32 cellular contexts compared by ENCODE assay signal in the genomic region with DNA sequence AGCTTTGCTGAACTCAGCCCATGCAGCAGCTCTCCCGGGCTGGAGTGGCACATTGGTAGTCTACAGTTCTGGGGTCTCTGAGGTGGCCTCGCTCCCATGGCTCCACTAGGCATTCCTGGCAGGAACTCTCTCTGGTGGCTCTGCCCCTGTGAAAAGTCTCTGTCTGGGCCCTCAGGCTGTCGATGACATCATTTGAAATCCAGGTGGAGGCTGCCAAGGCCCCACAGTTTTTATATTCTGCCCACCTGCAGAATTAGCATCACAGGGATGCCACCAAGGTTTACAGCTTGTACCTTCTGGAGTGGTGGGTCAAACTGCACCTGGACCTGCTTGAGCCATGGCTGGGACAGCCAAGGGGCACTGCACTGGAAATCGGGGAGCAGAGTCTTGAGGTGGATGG. TPM values are rescaled to one million over a fixed set of nuclear protein-coding genes. Genes with fewer than 3 reads are reported as not detected.
"Had no signal": no experiment of that assay in that cellular context is flagged by ENCODE, and none has a peak within 500 bp of the region (broad histone marks: within the 10 kb centered on the region; RNA-seq: fewer than 3 reads in every experiment).

No MANE protein-coding gene starts in this region.

- H3K4me1 ChIP-seq: adrenal gland had no signal

- H3K9me3 ChIP-seq: adrenal gland, body of pancreas, breast epithelium, SJCRH30 had no signal

- H3K36me3 ChIP-seq: adrenal gland, breast epithelium, SJCRH30, WERI-Rb-1 had no signal

- H3K27me3 ChIP-seq: adrenal gland, body of pancreas, breast epithelium, SJCRH30 had no signal

- ATAC-seq: activated CD8-positive, alpha-beta T cell treated with anti-CD3 and anti-CD28 coated beads, Interleukin-2, amount 10 ng/mL, durations not matched to agents 7 days and 5 days; activated naive CD4-positive, alpha-beta T cell treated with anti-CD3 and anti-CD28 coated beads, Interleukin-2, amount 50 U/mL, for 72 hours; activated T-cell treated with anti-CD3 and anti-CD28 coated beads, Interleukin-2, amount 50 U/mL, for 4 hours; body of pancreas; PC-3 had no signal

- H3K27ac ChIP-seq: adrenal gland, body of pancreas, breast epithelium, SJCRH30, SK-N-MC had no signal

- FAIRE-seq: astrocyte, RCC 7860 had no signal

- H3K4me3 ChIP-seq: adrenal gland, body of pancreas, breast epithelium, SJCRH30, SK-N-MC had no signal

- DNase-seq: activated CD4-positive, alpha-beta T cell treated with anti-CD3 and anti-CD28 coated beads for 1 hour; activated CD4-positive, alpha-beta T cell treated with anti-CD3 and anti-CD28 coated beads for 48 hours; activated CD4-positive, alpha-beta T cell treated with anti-CD3 and anti-CD28 coated beads, Interleukin-2, amount 50 U/mL, for 48 hours; activated CD4-positive, CD25-positive, alpha-beta regulatory T cell; activated CD8-positive, alpha-beta T cell treated with anti-CD3 and anti-CD28 coated beads, Interleukin-2, amount 10 ng/mL, durations not matched to agents 7 days and 5 days; activated gamma-delta T cell treated with Interleukin-2 at 50 U/mL for 16 hours; activated naive CD4-positive, alpha-beta T cell treated with anti-CD3 and anti-CD28 coated beads for 36 hours; activated T-cell treated with anti-CD3 and anti-CD28 coated beads, Interleukin-2, amount 50 U/mL, for 4 hours; adrenal gland; body of pancreas; caudate nucleus; cerebellar nuclear complex; NCI-H1105; NCI-H1417 treated with DMSO at 0.1 percent for 48 hours; NCI-H187 treated with DMSO at 0.1 percent for 48 hours; NCI-H2081 treated with DMSO at 0.1 percent for 48 hours; NCI-H226; NCI-H446 treated with DMSO at 0.1 percent for 48 hours; NCI-H524; PC-3; SHP77; SJCRH30; T1000; WERI-Rb-1 had no signal

RNA-seq across cellular contexts. Expression of a gene that starts 31.6 kb away (rescaled TPM):
- total RNA-seq: activated CD8-positive, alpha-beta T cell treated with anti-CD3 and anti-CD28 coated beads, Interleukin-2, amount 10 ng/mL, durations not matched to agents 7 days and 5 days; activated naive CD4-positive, alpha-beta T cell treated with anti-CD3 and anti-CD28 coated beads for 36 hours; activated naive CD4-positive, alpha-beta T cell treated with anti-CD3 and anti-CD28 coated beads, Interleukin-2, amount 50 U/mL, for 72 hours; activated T-helper 1 cell treated with anti-CD3 and anti-CD28 coated beads, Interleukin-12 subunit alpha, Interleukin-12 subunit beta, Interleukin-2, Interleukin-4 antibody, amounts not matched to agents 30 ng/mL and 10 ng/mL and 1 ng/mL, durations not matched to agents 14 hours and 24 hours and 36 hours; T-helper 1 cell treated with Interleukin-12 subunit alpha and Interleukin-12 subunit beta and Interleukin-4 antibody, amounts not matched to agents 30 ng/mL and 1 ng/mL, for 36 hours; T-helper 2 cell treated with Interferon-gamma antibody and Interleukin-4, amounts not matched to agents 100 ng/mL and 5 ng/mL, for 36 hours had no signal
